ENCODE assay signal across 11 cellular contexts in the genomic region with DNA sequence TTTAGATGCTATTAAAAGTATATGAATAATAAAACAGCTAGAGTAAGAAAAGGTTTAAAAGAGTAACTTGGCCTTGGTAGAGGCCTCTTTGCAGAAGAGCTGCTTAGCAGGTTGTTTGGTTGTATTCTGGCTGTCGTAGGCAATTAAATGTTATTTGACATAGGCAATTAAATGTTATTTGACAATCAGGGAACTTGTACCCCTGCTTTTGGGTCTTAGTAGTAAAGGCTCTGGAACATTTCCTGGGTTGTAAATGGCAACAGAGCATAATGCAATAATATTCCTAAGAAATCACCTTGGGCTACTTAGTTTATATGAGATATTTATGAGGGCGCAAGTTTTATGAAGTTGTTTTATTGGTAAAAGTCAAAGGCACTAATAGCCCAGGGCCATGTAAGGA.
"Had no signal": no experiment of that assay in that cellular context is flagged by ENCODE, and none has a peak within 500 bp of the region (broad histone marks: within the 10 kb centered on the region; RNA-seq: fewer than 3 reads in every experiment).

No MANE protein-coding gene starts in this region.

- H3K27ac ChIP-seq: GM23248 had no signal

- ATAC-seq: GM23338, HCT116 had no signal

- H3K4me1 ChIP-seq: HAP-1 had no signal

- H3K9me3 ChIP-seq: HAP-1 had no signal

- DNase-seq: GM23248, GOT3, H7, H9, HCEC 1CT, HFFc6 had no signal

- FAIRE-seq: H1, H54 had no signal

- H3K36me3 ChIP-seq: HAP-1 had no signal

- H3K4me3 ChIP-seq: GM23248, GM23338, HAP-1 had no signal
